In the genomic region with DNA sequence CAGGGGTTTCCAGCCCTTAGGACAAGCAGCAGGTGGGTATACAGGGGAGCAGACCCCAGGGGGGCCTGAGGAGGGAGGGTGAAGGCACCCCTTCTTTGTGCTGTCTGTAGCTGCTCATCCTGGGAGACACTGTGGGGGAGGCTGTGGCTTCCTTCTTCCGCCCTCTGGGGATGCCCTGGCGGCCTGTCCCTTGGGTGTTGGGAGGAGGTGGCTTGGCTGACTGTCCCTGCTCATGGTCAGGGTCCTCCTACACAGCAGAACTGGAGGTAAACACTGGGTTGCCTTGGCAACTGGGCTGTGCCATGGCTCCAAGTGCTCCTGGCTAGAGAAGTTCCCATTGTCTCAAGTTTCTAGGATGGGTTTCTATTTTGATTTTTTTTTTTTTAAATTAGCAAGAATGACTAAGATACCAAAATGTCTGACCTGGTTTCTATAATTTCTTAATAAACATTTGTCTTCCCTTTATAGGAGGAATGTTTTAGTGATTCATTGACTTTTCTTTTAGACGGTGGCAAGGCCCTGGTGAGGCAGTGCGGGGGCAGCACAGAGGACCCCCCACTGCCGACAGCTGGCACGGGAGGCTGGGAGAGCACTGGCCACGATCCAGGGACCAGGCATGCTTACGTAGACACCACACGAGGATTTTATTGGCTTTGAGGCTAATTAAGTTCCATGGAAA, we compare ENCODE assay signal across 8 cellular contexts. TPM values are rescaled to one million over a fixed set of nuclear protein-coding genes. Genes with fewer than 3 reads are reported as not detected.
DNase-seq lines count a peak whose midpoint lies in the region; ATAC-seq and TF ChIP-seq lines count a peak whose summit lies in the region.

No MANE protein-coding gene starts in this region.

- intact Hi-C loops in cardiac septum (cut with DNase I) = no loop called here
- intact Hi-C loops in sciatic nerve (cut with DNase I) = no loop called here

- no peaks in the 10 kb centered on the region for H3K9me3 Mint-ChIP-seq in activated naive CD4-positive, alpha-beta T cell treated with anti-CD3 and anti-CD28 coated beads, Interleukin-2, amount 10 ng/mL, durations not matched to agents 7 days and 5 days

- no peaks in the 10 kb centered on the region for H3K27me3 Mint-ChIP-seq in activated naive CD4-positive, alpha-beta T cell treated with anti-CD3 and anti-CD28 coated beads, Interleukin-2, amount 10 ng/mL, durations not matched to agents 7 days and 5 days

- peak overlapping the region; percentile 26 for H3K4me3 Mint-ChIP-seq in activated naive CD4-positive, alpha-beta T cell treated with anti-CD3 and anti-CD28 coated beads, Interleukin-2, amount 10 ng/mL, durations not matched to agents 7 days and 5 days

- DNase-seq in GM04503 (ENCODE audit: low read depth) (peak; percentile 81), NB4 (ENCODE audit: low read depth) (peak; percentile 95), cardiac septum (ENCODE audit: low spot score) (peak; percentile 90), sciatic nerve (ENCODE audit: low spot score) (peak; percentile 75), cortex of kidney (lab: John Stamatoyannopoulos, UW) (no peak)
- peak; percentile 55 for DNase-seq in activated naive CD4-positive, alpha-beta T cell treated with anti-CD3 and anti-CD28 coated beads, Interleukin-2, amount 10 ng/mL, durations not matched to agents 7 days and 5 days
- no peak for DNase-seq in NK-92 treated with Interleukin-12 subunit alpha and Interleukin-12 subunit beta, amount 100 ng/mL, for 24 hours (lab: John Stamatoyannopoulos, UW)

- TF ChIP-seq CTCF in NB4 (IDR thresholded peaks at IDR 0.05; ENCODE audit: low read depth, low read length) = no peak

- peaks cover 44% of the 10 kb centered on the region for H3K36me3 Mint-ChIP-seq in activated naive CD4-positive, alpha-beta T cell treated with anti-CD3 and anti-CD28 coated beads, Interleukin-2, amount 10 ng/mL, durations not matched to agents 7 days and 5 days

- no peak for TF ChIP-seq POLR2A in NB4 (IDR thresholded peaks at IDR 0.05; ENCODE audit: extremely low read depth, insufficient read length)

- no peak overlapping the region for H3K4me3 ChIP-seq in NB4 (ENCODE audit: low read depth, low read length)

- CTCF ChIA-PET in activated naive CD4-positive, alpha-beta T cell treated with anti-CD3 and anti-CD28 coated beads, Interleukin-2, amount 10 ng/mL, durations not matched to agents 7 days and 5 days (lab: Charles Lee) = interaction anchor here (0.6 to 4.8 kb wide), 8 partner anchors 9 to 149 kb away, joined by 3 to 21 read pairs (median 4); no protein-coding TSS in a partner anchor

- peaks cover 100% of the 10 kb centered on the region for H3K4me1 Mint-ChIP-seq in activated naive CD4-positive, alpha-beta T cell treated with anti-CD3 and anti-CD28 coated beads, Interleukin-2, amount 10 ng/mL, durations not matched to agents 7 days and 5 days

- peak; percentile 46 for ATAC-seq in GM21737 (IDR thresholded peaks at IDR 0.05; ENCODE audit: unreplicated experiment)
- peak; percentile 78 for ATAC-seq in sciatic nerve

- peak overlapping the region; percentile 82 for H3K27ac Mint-ChIP-seq in activated naive CD4-positive, alpha-beta T cell treated with anti-CD3 and anti-CD28 coated beads, Interleukin-2, amount 10 ng/mL, durations not matched to agents 7 days and 5 days

RNA-seq across cellular contexts. Expression of a gene that starts 12.4 kb away (rescaled TPM):
- 35.7 TPM for total RNA-seq in cardiac septum
- 85.9 TPM for total RNA-seq in sciatic nerve

Comparison
In these comparisons a context has a peak if more than half of its experiments do, and no peak if none do; other contexts are left out.
1. DNase-seq: peak in GM04503 (single experiment), NB4 (single experiment), activated naive CD4-positive, alpha-beta T cell treated with anti-CD3 and anti-CD28 coated beads, Interleukin-2, amount 10 ng/mL, durations not matched to agents 7 days and 5 days (single experiment), cardiac septum (single experiment) and sciatic nerve (single experiment); none in NK-92 treated with Interleukin-12 subunit alpha and Interleukin-12 subunit beta, amount 100 ng/mL, for 24 hours (single experiment) and cortex of kidney (single experiment).